In the genomic region with DNA sequence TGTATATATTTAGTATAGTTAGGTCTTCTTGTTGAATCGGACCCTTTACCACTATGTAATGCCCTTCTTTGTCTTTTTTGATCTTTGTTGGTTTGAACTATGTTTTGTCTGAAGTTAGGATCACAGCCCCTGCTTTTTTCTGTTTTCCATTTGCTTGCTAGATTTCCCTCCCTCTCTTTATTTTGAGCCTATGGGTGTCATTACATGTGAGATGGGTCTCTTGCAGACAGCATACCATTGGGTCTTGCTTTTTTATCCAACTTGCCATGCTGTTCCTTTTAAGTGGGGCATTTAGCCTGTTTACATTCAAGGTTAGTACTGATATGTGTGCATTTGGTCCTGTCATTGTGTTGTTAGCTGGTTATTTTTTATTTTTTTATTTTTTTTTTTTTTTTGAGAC, we compare ENCODE assay signal across 38 cellular contexts.
"Had no signal": no experiment of that assay in that cellular context is flagged by ENCODE, and none has a peak within 500 bp of the region (broad histone marks: within the 10 kb centered on the region; RNA-seq: fewer than 3 reads in every experiment).

No MANE protein-coding gene starts in this region.

- H3K27me3 Mint-ChIP-seq: central memory CD8-positive, alpha-beta T cell had no signal

- H3K27ac ChIP-seq: adrenal gland, ascending aorta, body of pancreas, brain microvascular endothelial cell, breast epithelium, cardiac muscle cell had no signal

- H3K36me3 ChIP-seq: adrenal gland, ascending aorta, brain microvascular endothelial cell, breast epithelium, cardiac muscle cell had no signal

- DNase-seq: activated effector memory CD4-positive, alpha-beta T cell treated with anti-CD3 and anti-CD28 coated beads, Interleukin-2, amount 50 U/mL, for 16 hours; activated effector memory CD4-positive, alpha-beta T cell treated with Interleukin-2 at 50 U/mL for 16 hours; activated gamma-delta T cell; activated gamma-delta T cell treated with Interleukin-2 at 50 U/mL for 16 hours; activated naive CD4-positive, alpha-beta T cell; activated naive CD4-positive, alpha-beta T cell treated with anti-CD3 and anti-CD28 coated beads for 36 hours; activated naive CD4-positive, alpha-beta T cell treated with anti-CD3 and anti-CD28 coated beads, Interleukin-2, amount 10 ng/mL, durations not matched to agents 7 days and 5 days; activated naive CD4-positive, alpha-beta T cell treated with anti-CD3 and anti-CD28 coated beads, Interleukin-2, amount 50 U/mL, for 16 hours; activated naive CD4-positive, alpha-beta T cell treated with Interleukin-2 at 50 U/mL for 16 hours; activated naive CD8-positive, alpha-beta T cell treated with anti-CD3 and anti-CD28 coated beads for 36 hours; activated naive CD8-positive, alpha-beta T cell treated with anti-CD3 and anti-CD28 coated beads, Interleukin-2, amount 10 ng/mL, durations not matched to agents 7 days and 5 days; activated naive CD8-positive, alpha-beta T cell treated with anti-CD3 and anti-CD28 coated beads, Interleukin-2, amount 50 U/mL, for 24 hours; activated T-cell treated with anti-CD3 and anti-CD28 coated beads, Interleukin-2, amount 50 U/mL, for 1 hour; activated T-cell treated with anti-CD3 and anti-CD28 coated beads, Interleukin-2, amount 50 U/mL, for 24 hours; activated T-cell treated with anti-CD3 and anti-CD28 coated beads, Interleukin-2, amount 50 U/mL, for 4 hours; activated T-cell treated with anti-CD3 and anti-CD28 coated beads, Interleukin-2, amount 50 U/mL, for 48 hours; activated T-cell treated with anti-CD3 and anti-CD28 coated beads, Interleukin-2, amount 50 U/mL, for 72 hours; adrenal gland; amniotic stem cell; amygdala; anterior cingulate cortex; aorta; body of pancreas; brain microvascular endothelial cell; caudate nucleus; central memory CD4-positive, alpha-beta T cell; cerebellar nuclear complex had no signal

- H3K36me3 Mint-ChIP-seq: activated naive CD4-positive, alpha-beta T cell treated with anti-CD3 and anti-CD28 coated beads, Interleukin-2, amount 10 ng/mL, durations not matched to agents 7 days and 5 days; activated naive CD4-positive, alpha-beta T cell treated with anti-CD3 and anti-CD28 coated beads, Interleukin-2, amount 50 U/mL, for 24 hours; activated naive CD8-positive, alpha-beta T cell; activated naive CD8-positive, alpha-beta T cell treated with anti-CD3 and anti-CD28 coated beads for 36 hours; activated naive CD8-positive, alpha-beta T cell treated with anti-CD3 and anti-CD28 coated beads, Interleukin-2, amount 10 ng/mL, durations not matched to agents 7 days and 5 days had no signal

- H3K9me3 Mint-ChIP-seq: activated naive CD4-positive, alpha-beta T cell treated with anti-CD3 and anti-CD28 coated beads for 36 hours; activated naive CD4-positive, alpha-beta T cell treated with anti-CD3 and anti-CD28 coated beads, Interleukin-2, amount 10 ng/mL, durations not matched to agents 7 days and 5 days; activated T-cell treated with anti-CD3 and anti-CD28 coated beads, Interleukin-2, amount 50 U/mL, for 24 hours; activated T-helper 17 cell treated with anti-CD3 and anti-CD28 coated beads, Interleukin-2, amount 50 U/mL, for 72 hours; activated T-helper 2 cell treated with anti-CD3 and anti-CD28 coated beads, Interferon-gamma antibody, Interleukin-2, Interleukin-4, amounts not matched to agents 10 μg/mL and 5 μg/mL and 100 μg/mL, durations not matched to agents 14 hours and 24 hours and 36 hours; central memory CD8-positive, alpha-beta T cell had no signal

- H3K27ac Mint-ChIP-seq: activated naive CD4-positive, alpha-beta T cell treated with anti-CD3 and anti-CD28 coated beads for 36 hours; activated naive CD4-positive, alpha-beta T cell treated with anti-CD3 and anti-CD28 coated beads, Interleukin-2, amount 10 ng/mL, durations not matched to agents 7 days and 5 days; activated naive CD4-positive, alpha-beta T cell treated with anti-CD3 and anti-CD28 coated beads, Interleukin-2, amount 50 U/mL, for 24 hours; activated naive CD4-positive, alpha-beta T cell treated with anti-CD3 and anti-CD28 coated beads, Interleukin-2, amount 50 U/mL, for 72 hours; activated naive CD8-positive, alpha-beta T cell; activated naive CD8-positive, alpha-beta T cell treated with anti-CD3 and anti-CD28 coated beads for 36 hours; activated naive CD8-positive, alpha-beta T cell treated with anti-CD3 and anti-CD28 coated beads, Interleukin-2, amount 10 ng/mL, durations not matched to agents 7 days and 5 days; activated naive CD8-positive, alpha-beta T cell treated with anti-CD3 and anti-CD28 coated beads, Interleukin-2, amount 50 U/mL, for 24 hours; activated T-cell treated with anti-CD3 and anti-CD28 coated beads, Interleukin-2, amount 50 U/mL, for 24 hours; activated T-cell treated with anti-CD3 and anti-CD28 coated beads, Interleukin-2, amount 50 U/mL, for 72 hours; activated T-helper 1 cell treated with anti-CD3 and anti-CD28 coated beads, Interleukin-12 subunit alpha, Interleukin-12 subunit beta, Interleukin-2, Interleukin-4 antibody, amounts not matched to agents 30 ng/mL and 10 ng/mL and 1 ng/mL, durations not matched to agents 14 hours and 24 hours and 36 hours; activated T-helper 17 cell treated with anti-CD3 and anti-CD28 coated beads, Interleukin-2, amount 50 U/mL, for 72 hours; activated T-helper 2 cell treated with anti-CD3 and anti-CD28 coated beads, Interferon-gamma antibody, Interleukin-2, Interleukin-4, amounts not matched to agents 10 μg/mL and 5 μg/mL and 100 μg/mL, durations not matched to agents 14 hours and 24 hours and 36 hours; brain had no signal

- H3K4me3 Mint-ChIP-seq: activated naive CD4-positive, alpha-beta T cell treated with anti-CD3 and anti-CD28 coated beads for 36 hours; activated naive CD4-positive, alpha-beta T cell treated with anti-CD3 and anti-CD28 coated beads, Interleukin-2, amount 10 ng/mL, durations not matched to agents 7 days and 5 days; activated naive CD4-positive, alpha-beta T cell treated with anti-CD3 and anti-CD28 coated beads, Interleukin-2, amount 50 U/mL, for 24 hours; activated naive CD8-positive, alpha-beta T cell; activated naive CD8-positive, alpha-beta T cell treated with anti-CD3 and anti-CD28 coated beads for 36 hours; activated naive CD8-positive, alpha-beta T cell treated with anti-CD3 and anti-CD28 coated beads, Interleukin-2, amount 10 ng/mL, durations not matched to agents 7 days and 5 days; activated naive CD8-positive, alpha-beta T cell treated with anti-CD3 and anti-CD28 coated beads, Interleukin-2, amount 50 U/mL, for 24 hours; activated T-cell treated with anti-CD3 and anti-CD28 coated beads, Interleukin-2, amount 50 U/mL, for 24 hours; activated T-cell treated with anti-CD3 and anti-CD28 coated beads, Interleukin-2, amount 50 U/mL, for 4 hours; activated T-cell treated with anti-CD3 and anti-CD28 coated beads, Interleukin-2, amount 50 U/mL, for 72 hours; activated T-helper 1 cell treated with anti-CD3 and anti-CD28 coated beads, Interleukin-12 subunit alpha, Interleukin-12 subunit beta, Interleukin-2, Interleukin-4 antibody, amounts not matched to agents 30 ng/mL and 10 ng/mL and 1 ng/mL, durations not matched to agents 14 hours and 24 hours and 36 hours; activated T-helper 17 cell treated with anti-CD3 and anti-CD28 coated beads, Interleukin-2, amount 50 U/mL, for 72 hours; brain; central memory CD8-positive, alpha-beta T cell had no signal

- H3K4me1 ChIP-seq: adrenal gland, ascending aorta, body of pancreas, breast epithelium had no signal

- H3K27me3 ChIP-seq: adrenal gland, ascending aorta, body of pancreas, brain microvascular endothelial cell, breast epithelium, cardiac muscle cell had no signal

- H3K4me1 Mint-ChIP-seq: activated naive CD4-positive, alpha-beta T cell treated with anti-CD3 and anti-CD28 coated beads, Interleukin-2, amount 10 ng/mL, durations not matched to agents 7 days and 5 days; activated naive CD4-positive, alpha-beta T cell treated with anti-CD3 and anti-CD28 coated beads, Interleukin-2, amount 50 U/mL, for 24 hours; activated naive CD8-positive, alpha-beta T cell treated with anti-CD3 and anti-CD28 coated beads for 36 hours; activated naive CD8-positive, alpha-beta T cell treated with anti-CD3 and anti-CD28 coated beads, Interleukin-2, amount 10 ng/mL, durations not matched to agents 7 days and 5 days; activated naive CD8-positive, alpha-beta T cell treated with anti-CD3 and anti-CD28 coated beads, Interleukin-2, amount 50 U/mL, for 24 hours; activated T-helper 17 cell treated with anti-CD3 and anti-CD28 coated beads, Interleukin-2, amount 50 U/mL, for 72 hours; central memory CD8-positive, alpha-beta T cell had no signal

- H3K4me3 ChIP-seq: adrenal gland, ascending aorta, body of pancreas, breast epithelium, cardiac muscle cell had no signal

- H3K9me3 ChIP-seq: adrenal gland had no signal
